ENCODE assay signal across 13 cellular contexts in the genomic region with DNA sequence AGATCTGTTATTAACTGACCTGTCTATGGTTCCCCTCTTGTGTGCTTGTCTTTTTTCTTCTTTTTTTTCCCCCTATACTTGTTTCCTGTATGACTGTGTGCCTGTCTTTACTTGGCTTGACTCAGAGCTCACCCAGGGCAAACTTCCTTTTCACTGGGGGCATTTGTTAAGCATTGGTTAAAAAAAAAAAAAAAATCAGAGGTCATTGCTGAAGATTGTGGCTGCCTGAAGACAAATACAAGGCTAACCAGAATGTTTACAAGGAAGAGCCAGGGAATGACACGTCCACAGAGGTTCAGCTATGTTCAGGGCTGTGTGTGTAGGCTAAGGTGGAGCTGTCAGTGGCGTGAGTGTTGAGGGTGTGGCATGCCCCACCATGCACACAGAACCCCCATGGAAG. TPM values are rescaled to one million over a fixed set of nuclear protein-coding genes. Genes with fewer than 3 reads are reported as not detected.
DNase-seq lines count a peak whose midpoint lies in the region; ATAC-seq and TF ChIP-seq lines count a peak whose summit lies in the region.
"Had no signal": no experiment of that assay in that cellular context is flagged by ENCODE, and none has a peak within 500 bp of the region (broad histone marks: within the 10 kb centered on the region; RNA-seq: fewer than 3 reads in every experiment).

No MANE protein-coding gene starts in this region.

- H3K4me3 Mint-ChIP-seq in brain: no peak overlapping the region
- H3K4me3 Mint-ChIP-seq: central memory CD8-positive, alpha-beta T cell had no signal

- H3K27me3 ChIP-seq in Loucy (ENCODE audit: insufficient read depth, low read length, poor library complexity, severe bottlenecking): no peaks in the 10 kb centered on the region
- H3K27me3 ChIP-seq: BLaER1 treated with 17β-estradiol and CSF1 and Interleukin-3, amounts not matched to agents 10 nM and 100 nM had no signal

- peaks cover 21% of the 10 kb centered on the region for H3K36me3 ChIP-seq in Loucy (ENCODE audit: insufficient read depth, low read length)

- DNase-seq in AG10803 (ENCODE audit: low read depth) (peak; percentile 4), left colon (no peak), hippocampal formation (lab: John Stamatoyannopoulos, UW) (no peak)
- no peak for DNase-seq in central memory CD4-positive, alpha-beta T cell
- DNase-seq in activated T-cell treated with anti-CD3 and anti-CD28 coated beads, Interleukin-2, amount 50 U/mL, for 48 hours: no peak
- DNase-seq: activated CD8-positive, alpha-beta memory T cell treated with anti-CD3 and anti-CD28 coated beads, Interleukin-2, amount 50 U/mL, for 4 hours; NCI-H1694 had no signal

- H3K27ac Mint-ChIP-seq in brain: peak overlapping the region in 3 of 5 experiments; percentile 12 to 79 (median 65)

- H2AFZ ChIP-seq in Loucy (ENCODE audit: low read length): no peak overlapping the region

- no peak for TF ChIP-seq CTCF in AG10803 (conservative IDR thresholded peaks at IDR 0.05; ENCODE audit: low read length)
- TF ChIP-seq CTCF in Loucy (conservative IDR thresholded peaks at IDR 0.05; ENCODE audit: low read length): no peak
- TF ChIP-seq CTCF in brain (conservative IDR thresholded peaks at IDR 0.05): no peak

- H3K9me3 ChIP-seq in Loucy (ENCODE audit: insufficient read depth, low read depth, low read length): no peaks in the 10 kb centered on the region
- H3K9me3 ChIP-seq: BLaER1 treated with 17β-estradiol and CSF1 and Interleukin-3, amounts not matched to agents 10 nM and 100 nM had no signal

- no peaks in the 10 kb centered on the region for H3K9me2 ChIP-seq in Loucy (replicated peaks; ENCODE audit: low read depth, low read length)

- peaks cover 14% of the 10 kb centered on the region for H3K4me1 ChIP-seq in Loucy (ENCODE audit: insufficient read depth, low read length, poor library complexity, severe bottlenecking)

- peaks cover 32% of the 10 kb centered on the region; the same call in 1 of the 2 replicates for H3K79me2 ChIP-seq in Loucy (ENCODE audit: insufficient read depth, low read length)

- no peak overlapping the region for H3K4me3 ChIP-seq in AG10803 (ENCODE audit: low read length)
- H3K4me3 ChIP-seq in Loucy (ENCODE audit: low read length, poor library complexity, severe bottlenecking): no peak overlapping the region
- H3K4me3 ChIP-seq: BLaER1 treated with 17β-estradiol and CSF1 and Interleukin-3, amounts not matched to agents 10 nM and 100 nM had no signal

- H3K4me1 Mint-ChIP-seq in brain: peaks cover 26% of the 10 kb centered on the region

- no peaks in the 10 kb centered on the region for H4K20me1 ChIP-seq in Loucy (ENCODE audit: insufficient read depth, low read length, poor library complexity, severe bottlenecking)

- peaks cover 0 to 10% (median 6%) of the 10 kb centered on the region in 5 experiments for H3K9me3 Mint-ChIP-seq in brain
- H3K9me3 Mint-ChIP-seq: central memory CD8-positive, alpha-beta T cell had no signal

- no peaks in the 10 kb centered on the region for H3F3A ChIP-seq in Loucy (ENCODE audit: low read depth)

- H3K36me3 Mint-ChIP-seq in brain: peaks cover 32% of the 10 kb centered on the region

- no peak overlapping the region for H3K9ac ChIP-seq in Loucy (ENCODE audit: low read depth, low read length, poor library complexity, severe bottlenecking)

- H3K4me2 ChIP-seq in Loucy (ENCODE audit: low read depth, low read length, poor library complexity, severe bottlenecking): peak overlapping the region; percentile 12

- ATAC-seq in left colon (peak; percentile 74), GM21529 (IDR thresholded peaks at IDR 0.05; ENCODE audit: unreplicated experiment) (no peak)
- ATAC-seq: sciatic nerve had no signal

- intact Hi-C loops in left colon (cut with DNase I, micrococcal nuclease): no loop called here

- no peaks in the 10 kb centered on the region for H3K27me3 Mint-ChIP-seq in brain
- H3K27me3 Mint-ChIP-seq: central memory CD8-positive, alpha-beta T cell had no signal

RNA-seq across cellular contexts. Expression of a gene that starts 47.1 kb away (rescaled TPM):
- 12.1 TPM for polyA plus RNA-seq in brain (ENCODE audit: insufficient read depth, low read depth, low replicate concordance)
- 10 to 100 TPM; 26.1 to 36.4 TPM for total RNA-seq in left colon

RNA-seq across cellular contexts. Expression of a gene that starts 48.4 kb away (rescaled TPM):
- polyA plus RNA-seq in brain (ENCODE audit: insufficient read depth, low read depth, low replicate concordance): 123 TPM
- total RNA-seq in left colon: 100 to 1,000 TPM in 1 of 2 donors, 10 to 100 TPM in 1; 95.5 to 101 TPM
